Comparison of ENCODE assay signal across 20 cellular contexts in genomic region chr6:53111865-53112264, GRCh38. TPM values are rescaled to one million over a fixed set of nuclear protein-coding genes. Genes with fewer than 3 reads are reported as not detected.
DNase-seq lines count a peak whose midpoint lies in the region; ATAC-seq and TF ChIP-seq lines count a peak whose summit lies in the region.
"Had no signal": no experiment of that assay in that cellular context is flagged by ENCODE, and none has a peak within 500 bp of the region (broad histone marks: within the 10 kb centered on the region; RNA-seq: fewer than 3 reads in every experiment).

No MANE protein-coding gene starts in this region.

- no peaks in the 10 kb centered on the region for H3K23me2 ChIP-seq in H9 (ENCODE audit: insufficient read length, low read depth, low read length, poor library complexity, severe bottlenecking)

- H2AFZ ChIP-seq in H9 (ENCODE audit: low read length), result no peak overlapping the region
- H2AFZ ChIP-seq: GM23248 had no signal

- H4K5ac ChIP-seq in H9 (ENCODE audit: insufficient read length, low read depth, low read length) (no peak overlapping the region), mesendoderm (ENCODE audit: low read length) (no peak overlapping the region)

- no peak overlapping the region for H3K9ac ChIP-seq in H9 (ENCODE audit: extremely low read depth, insufficient read length, low read length)
- no peak overlapping the region for H3K9ac ChIP-seq in mesendoderm (ENCODE audit: low read length)
- H3K9ac ChIP-seq: GM23248 had no signal

- H3K14ac ChIP-seq in H9 (ENCODE audit: insufficient read depth, low read length), result no peak overlapping the region

- H3K23ac ChIP-seq in H9 (ENCODE audit: insufficient read length, low read depth, low read length) (no peak overlapping the region), mesendoderm (ENCODE audit: low read length) (no peak overlapping the region)

- H3K79me2 ChIP-seq in H9 (ENCODE audit: insufficient read depth, low read length) (no peaks in the 10 kb centered on the region), mesendoderm (ENCODE audit: control insufficient read depth, insufficient read depth, low read length) (no peaks in the 10 kb centered on the region)

- no peaks in the 10 kb centered on the region for H3K36me3 ChIP-seq in mesendoderm (ENCODE audit: control insufficient read depth, insufficient read depth, low read length)
- H3K36me3 ChIP-seq: MG63 had no signal

- DNase-seq in H9 (no peak), RPMI8226 (peak; percentile 56), mesendoderm (no peak), activated gamma-delta T cell treated with Interleukin-2 at 50 U/mL for 16 hours (no peak), NCI-H2196 (lab: John Stamatoyannopoulos, UW; ENCODE audit: unreplicated experiment) (no peak)
- DNase-seq: CD8-positive, alpha-beta T cell; GDM1; GM23248; KG1; MG63; NCI-H1105; NCI-H187 treated with DMSO at 0.1 percent for 48 hours; NCI-H446; SIG-M5 had no signal

- no peaks in the 10 kb centered on the region for H3K9me3 ChIP-seq in H9 (ENCODE audit: control insufficient read depth, low read depth, low read length)
- H3K9me3 ChIP-seq: MG63 had no signal

- H3K18ac ChIP-seq in H9 (ENCODE audit: insufficient read length, low read depth, low read length), result peak overlapping the region; percentile 5
- no peak overlapping the region for H3K18ac ChIP-seq in mesendoderm (ENCODE audit: low read length)

- H3K4ac ChIP-seq in H9 (ENCODE audit: low read depth, low read length), result no peak overlapping the region
- no peak overlapping the region for H3K4ac ChIP-seq in mesendoderm (ENCODE audit: low read depth, low read length)

- H3K4me3 ChIP-seq in mesendoderm (ENCODE audit: low read length), result no peak overlapping the region
- H3K4me3 ChIP-seq: GM12878, GM23248, MG63 had no signal

- H3K27me3 Mint-ChIP-seq in H9 (ENCODE audit: low read depth), result peaks cover 3% of the 10 kb centered on the region; the same call in 1 of the 2 replicates

- no peaks in the 10 kb centered on the region for H3K79me1 ChIP-seq in H9 (ENCODE audit: insufficient read depth, low read depth, low read length, poor library complexity, severe bottlenecking)
- no peaks in the 10 kb centered on the region for H3K79me1 ChIP-seq in mesendoderm (ENCODE audit: low read length)

- no peak overlapping the region for H3T11ph ChIP-seq in H9 (ENCODE audit: low read length)

- no peak overlapping the region for H2BK15ac ChIP-seq in H9 (ENCODE audit: low read depth, low read length)
- H2BK15ac ChIP-seq in mesendoderm (replicated peaks; ENCODE audit: low read depth), result no peak overlapping the region

- no peaks in the 10 kb centered on the region for H3K36me3 Mint-ChIP-seq in H9 (ENCODE audit: insufficient read depth in 1 of 3, low read depth in 3 of 3)
- H3K36me3 Mint-ChIP-seq: CD8-positive, alpha-beta T cell had no signal

- TF ChIP-seq CTCF in C4-2B (conservative IDR thresholded peaks at IDR 0.05) (no peak), H9 (conservative IDR thresholded peaks at IDR 0.05) (no peak)

- no peak overlapping the region for H3K27ac Mint-ChIP-seq in H9
- H3K27ac Mint-ChIP-seq: CD8-positive, alpha-beta T cell; T-helper 1 cell treated with Interleukin-12 subunit alpha and Interleukin-12 subunit beta and Interleukin-4 antibody, amounts not matched to agents 30 μg/mL and 1 μg/mL, for 36 hours had no signal

- no peak overlapping the region for H3K4me3 Mint-ChIP-seq in H9
- H3K4me3 Mint-ChIP-seq: CD8-positive, alpha-beta T cell; T-helper 1 cell treated with Interleukin-12 subunit alpha and Interleukin-12 subunit beta and Interleukin-4 antibody, amounts not matched to agents 30 μg/mL and 1 μg/mL, for 36 hours had no signal

- H4K20me1 ChIP-seq in H9 (ENCODE audit: control insufficient read depth, insufficient read depth, insufficient read length), result no peaks in the 10 kb centered on the region

- no peaks in the 10 kb centered on the region for H3K4me1 ChIP-seq in H9 (ENCODE audit: insufficient read depth, low read length)
- no peaks in the 10 kb centered on the region for H3K4me1 ChIP-seq in mesendoderm (ENCODE audit: control insufficient read depth, low read depth, low read length)

- ATAC-seq in HG03280 (IDR thresholded peaks at IDR 0.05; ENCODE audit: unreplicated experiment), result no peak
- ATAC-seq: CD8-positive, alpha-beta T cell; HCT116 had no signal

- H4K91ac ChIP-seq in H9 (ENCODE audit: insufficient read length, low read depth, low read length), result no peak overlapping the region

- no peak overlapping the region for H3K4me2 ChIP-seq in H9 (ENCODE audit: insufficient read depth, insufficient read length, low read length)
- no peak overlapping the region for H3K4me2 ChIP-seq in mesendoderm (ENCODE audit: low read length)

- H2BK120ac ChIP-seq in H9 (ENCODE audit: low read depth, low read length, poor library complexity, severe bottlenecking), result no peak overlapping the region
- H2BK120ac ChIP-seq in mesendoderm (ENCODE audit: low read depth, low read length), result no peak overlapping the region

- no CpG with 5 or more reads among the region's 6 CpGs for WGBS in H9 (ENCODE audit: extremely low coverage, insufficient read length, low lambda C conversion rate)
- no CpG with 5 or more reads among the region's 6 CpGs for WGBS in mesendoderm (ENCODE audit: extremely low coverage, insufficient coverage, low lambda C conversion rate)

- H3K56ac ChIP-seq in H9 (ENCODE audit: insufficient read length, low read depth, low read length) (no peak overlapping the region), mesendoderm (ENCODE audit: low read length) (peak overlapping the region; percentile 15)

- peak overlapping the region; percentile 95 for H3K27ac ChIP-seq in C4-2B
- H3K27ac ChIP-seq in H9 (ENCODE audit: insufficient read length, low read depth, low read length), result no peak overlapping the region
- no peak overlapping the region for H3K27ac ChIP-seq in mesendoderm (ENCODE audit: low read depth, low read length)
- H3K27ac ChIP-seq: GM23248 had no signal

- peaks cover 2 to 3% of the 10 kb centered on the region in 2 experiments; a peak in 2 of 5 replicates for H3K9me3 Mint-ChIP-seq in H9

- H2BK12ac ChIP-seq in H9 (ENCODE audit: insufficient read length, low read depth, low read length), result no peak overlapping the region

- no peak overlapping the region for H2BK20ac ChIP-seq in H9 (ENCODE audit: low read depth, low read length, poor library complexity, severe bottlenecking)

- peaks cover 10 to 12% of the 10 kb centered on the region in 2 experiments for H3K4me1 Mint-ChIP-seq in H9

- no peaks in the 10 kb centered on the region for H3K27me3 ChIP-seq in H9 (ENCODE audit: insufficient read depth, low read length)
- H3K27me3 ChIP-seq in mesendoderm (ENCODE audit: insufficient read depth, low read length, poor library complexity), result no peaks in the 10 kb centered on the region
- H3K27me3 ChIP-seq: MG63 had no signal

- H4K8ac ChIP-seq in H9 (replicated peaks; ENCODE audit: insufficient read length, low read depth, low read length) (no peak overlapping the region), mesendoderm (ENCODE audit: low read depth, low read length) (no peak overlapping the region)

- H2BK5ac ChIP-seq in H9 (ENCODE audit: insufficient read length, low read length) (no peak overlapping the region), mesendoderm (ENCODE audit: low read length) (no peak overlapping the region)

- H2AK5ac ChIP-seq in H9 (ENCODE audit: insufficient read length, low read length) (no peak overlapping the region), mesendoderm (ENCODE audit: low read length) (no peak overlapping the region)

RNA-seq across cellular contexts. Expression of gene GCM1, which starts 36.8 kb away (rescaled TPM):
- 0.07 TPM in 1 of 2 replicates, not detected in the other for total RNA-seq in H9 (2021)
- 0.01 TPM for polyA plus RNA-seq in mesendoderm (2013, experiment 1 of 2)
- polyA plus RNA-seq in mesendoderm (2013, experiment 2 of 2), result not detected
- total RNA-seq: GM23248 had no signal
- polyA plus RNA-seq: BJ, GM23248 had no signal

RNA-seq across cellular contexts. Expression of gene FBXO9, which starts 46.7 kb away (rescaled TPM):
- total RNA-seq in H9 (2021), result 62.5 and 68.4 TPM in 2 replicates
- polyA plus RNA-seq in mesendoderm (2013, experiment 1 of 2), result 26.3 TPM
- 26.9 TPM for polyA plus RNA-seq in mesendoderm (2013, experiment 2 of 2)

RNA-seq across cellular contexts. Expression of gene CILK1, which starts 50.2 kb away (rescaled TPM):
- total RNA-seq in H9 (2021), result 7.3 and 7.7 TPM in 2 replicates
- 11.5 TPM for polyA plus RNA-seq in mesendoderm (2013, experiment 1 of 2)
- polyA plus RNA-seq in mesendoderm (2013, experiment 2 of 2), result 11.1 TPM
